In genomic region chr2:20330202-20330601, GRCh38 we compare ENCODE assay signal across 28 cellular contexts. TPM values are rescaled to one million over a fixed set of nuclear protein-coding genes. Genes with fewer than 3 reads are reported as not detected.
DNase-seq lines count a peak whose midpoint lies in the region; ATAC-seq and TF ChIP-seq lines count a peak whose summit lies in the region.
"Had no signal": no experiment of that assay in that cellular context is flagged by ENCODE, and none has a peak within 500 bp of the region (broad histone marks: within the 10 kb centered on the region; RNA-seq: fewer than 3 reads in every experiment).

No MANE protein-coding gene starts in this region.

- H3K36me3 ChIP-seq in endodermal cell (ENCODE audit: control insufficient read depth, insufficient read depth, low read length) = peaks cover 45% of the 10 kb centered on the region
- H3K36me3 ChIP-seq: breast epithelium, colonic mucosa, right atrium auricular region had no signal

- no peak overlapping the region for H3K9ac ChIP-seq in endodermal cell (ENCODE audit: extremely low read depth, low read length, poor library complexity, severe bottlenecking)
- H3K9ac ChIP-seq: parathyroid adenoma had no signal

- peaks cover 90% of the 10 kb centered on the region for H3K36me3 Mint-ChIP-seq in activated T-cell treated with anti-CD3 and anti-CD28 coated beads, Interleukin-2, amount 50 U/mL, for 24 hours (ENCODE audit: low read depth)
- peaks cover 39% of the 10 kb centered on the region for H3K36me3 Mint-ChIP-seq in endodermal cell (ENCODE audit: low read depth)
- H3K36me3 Mint-ChIP-seq in stimulated activated naive B cell treated with anti-CD40 and anti-IgM and Interleukin-4, amounts not matched to agents 10 μg/mL and 1 μg/mL and 100 μg/mL, for 72 hours = peaks cover 28 to 59% of the 10 kb centered on the region in 2 donors

- peaks cover 15% of the 10 kb centered on the region for H3K9me3 ChIP-seq in endodermal cell (ENCODE audit: control insufficient read depth, low read length)
- H3K9me3 ChIP-seq: colonic mucosa, gastrocnemius medialis, left lung had no signal

- H3K9me3 Mint-ChIP-seq in activated T-cell treated with anti-CD3 and anti-CD28 coated beads, Interleukin-2, amount 50 U/mL, for 24 hours = peaks cover 10% of the 10 kb centered on the region
- H3K9me3 Mint-ChIP-seq in endodermal cell = peaks cover 3% of the 10 kb centered on the region
- peaks cover 10 to 11% of the 10 kb centered on the region in 2 donors for H3K9me3 Mint-ChIP-seq in stimulated activated naive B cell treated with anti-CD40 and anti-IgM and Interleukin-4, amounts not matched to agents 10 μg/mL and 1 μg/mL and 100 μg/mL, for 72 hours

- H3K4me1 Mint-ChIP-seq in activated T-cell treated with anti-CD3 and anti-CD28 coated beads, Interleukin-2, amount 50 U/mL, for 24 hours (ENCODE audit: low read depth) = peaks cover 79% of the 10 kb centered on the region
- peaks cover 23% of the 10 kb centered on the region for H3K4me1 Mint-ChIP-seq in endodermal cell
- peaks cover 38 to 87% of the 10 kb centered on the region in 2 donors for H3K4me1 Mint-ChIP-seq in stimulated activated naive B cell treated with anti-CD40 and anti-IgM and Interleukin-4, amounts not matched to agents 10 μg/mL and 1 μg/mL and 100 μg/mL, for 72 hours

- H3K27me3 Mint-ChIP-seq in activated T-cell treated with anti-CD3 and anti-CD28 coated beads, Interleukin-2, amount 50 U/mL, for 24 hours = no peaks in the 10 kb centered on the region
- H3K27me3 Mint-ChIP-seq in endodermal cell (ENCODE audit: insufficient read depth) = no peaks in the 10 kb centered on the region
- no peaks in the 10 kb centered on the region for H3K27me3 Mint-ChIP-seq in stimulated activated naive B cell treated with anti-CD40 and anti-IgM and Interleukin-4, amounts not matched to agents 10 μg/mL and 1 μg/mL and 100 μg/mL, for 72 hours

- H3K27ac ChIP-seq in endodermal cell (ENCODE audit: low read depth, low read length) = no peak overlapping the region
- H3K27ac ChIP-seq: breast epithelium, colonic mucosa, gastrocnemius medialis, left lung, parathyroid adenoma, right atrium auricular region, tibial nerve had no signal

- H3K27me3 ChIP-seq in endodermal cell (ENCODE audit: control insufficient read depth, insufficient read depth, low read length, poor library complexity, severe bottlenecking) = no peaks in the 10 kb centered on the region
- H3K27me3 ChIP-seq: breast epithelium, colonic mucosa, gastrocnemius medialis, left lung, right atrium auricular region, tibial nerve had no signal

- H3K4me1 ChIP-seq in endodermal cell (ENCODE audit: control insufficient read depth, insufficient read depth, low read length) = peaks cover 9% of the 10 kb centered on the region
- H3K4me1 ChIP-seq: breast epithelium, colonic mucosa had no signal

- H3K4me3 Mint-ChIP-seq in activated T-cell treated with anti-CD3 and anti-CD28 coated beads, Interleukin-2, amount 50 U/mL, for 24 hours = no peak overlapping the region
- no peak overlapping the region for H3K4me3 Mint-ChIP-seq in endodermal cell
- peak overlapping the region; percentile 23 to 42 for H3K4me3 Mint-ChIP-seq in stimulated activated naive B cell treated with anti-CD40 and anti-IgM and Interleukin-4, amounts not matched to agents 10 μg/mL and 1 μg/mL and 100 μg/mL, for 72 hours

- 76 to 88% methylated on average over 1 to 3 of the region's 3 CpGs for WGBS in endodermal cell (ENCODE audit: insufficient coverage in 1 of 2, insufficient read length in 1 of 2), 2 experiments

- peak overlapping the region; percentile 23 for H3K27ac Mint-ChIP-seq in activated T-cell treated with anti-CD3 and anti-CD28 coated beads, Interleukin-2, amount 50 U/mL, for 24 hours
- peak overlapping the region; percentile 80 for H3K27ac Mint-ChIP-seq in endodermal cell
- peak overlapping the region; percentile 73 for H3K27ac Mint-ChIP-seq in stimulated activated naive B cell treated with anti-CD40 and anti-IgM and Interleukin-4, amounts not matched to agents 10 μg/mL and 1 μg/mL and 100 μg/mL, for 72 hours

- ATAC-seq in stimulated activated naive B cell treated with anti-CD40 and anti-IgM and Interleukin-4, amounts not matched to agents 10 μg/mL and 1 μg/mL and 100 μg/mL, for 72 hours (replicated peaks) = peak; percentile 71 to 75
- no peak for ATAC-seq in HG03521 (IDR thresholded peaks at IDR 0.05; ENCODE audit: unreplicated experiment)
- no peak for ATAC-seq in HG02870 (IDR thresholded peaks at IDR 0.05; ENCODE audit: unreplicated experiment)
- ATAC-seq: gastrocnemius medialis, left lung had no signal

- TF ChIP-seq CTCF in endodermal cell (conservative IDR thresholded peaks at IDR 0.05) = no peak

- DNase-seq in activated T-cell treated with anti-CD3 and anti-CD28 coated beads, Interleukin-2, amount 50 U/mL, for 24 hours = no peak
- DNase-seq in activated T-cell treated with anti-CD3 and anti-CD28 coated beads, Interleukin-2, amount 50 U/mL, for 1 hour = no peak
- peak; percentile 39 for DNase-seq in NAMALWA (ENCODE audit: low spot score)
- no peak for DNase-seq in endodermal cell
- DNase-seq in stimulated activated naive B cell treated with anti-CD40 and anti-IgM and Interleukin-4, amounts not matched to agents 10 μg/mL and 1 μg/mL and 100 μg/mL, for 72 hours = peak; percentile 23
- no peak for DNase-seq in activated CD4-positive, alpha-beta T cell treated with anti-CD3 and anti-CD28 coated beads for 1 hour
- DNase-seq: activated CD4-positive, CD25-positive, alpha-beta regulatory T cell treated with anti-CD3 and anti-CD28 coated beads, Interleukin-2, amount 50 U/mL, for 72 hours; activated naive CD4-positive, alpha-beta T cell; amniotic stem cell; colonic mucosa; COR-L47; DMS79; gastrocnemius medialis; HCEC 1CT; hippocampal formation; left lung; midbrain; NCI-H1417 treated with DMSO at 0.1 percent for 48 hours; NCI-H2081 treated with DMSO at 0.1 percent for 48 hours; NCI-H774; OCI-M1; stimulated activated CD4-positive, alpha-beta T cell treated with anti-CD3 and anti-CD28 coated beads, Interleukin-4, amount 100 ng/mL, for 24 hours had no signal

- H3K4me3 ChIP-seq in endodermal cell (ENCODE audit: low read length) = no peak overlapping the region
- H3K4me3 ChIP-seq: breast epithelium, colonic mucosa, gastrocnemius medialis, left lung, right atrium auricular region, tibial nerve had no signal

RNA-seq across cellular contexts. Expression of gene PUM2, which starts 20.4 kb away (rescaled TPM):
- total RNA-seq in endodermal cell = 100 to 1,000 TPM; 114 to 126 TPM
- polyA plus RNA-seq in endodermal cell (2013, experiment 1 of 2) = 79.0 TPM
- 74.6 TPM for polyA plus RNA-seq in endodermal cell (2013, experiment 2 of 2)

Comparison
In these comparisons a context has a peak if more than half of its experiments do, and no peak if none do; other contexts are left out.
1. DNase-seq: peak in NAMALWA (single experiment) and stimulated activated naive B cell treated with anti-CD40 and anti-IgM and Interleukin-4, amounts not matched to agents 10 μg/mL and 1 μg/mL and 100 μg/mL, for 72 hours (single experiment); none in activated T-cell treated with anti-CD3 and anti-CD28 coated beads, Interleukin-2, amount 50 U/mL, for 24 hours (single experiment), activated T-cell treated with anti-CD3 and anti-CD28 coated beads, Interleukin-2, amount 50 U/mL, for 1 hour (single experiment), endodermal cell (single experiment) and activated CD4-positive, alpha-beta T cell treated with anti-CD3 and anti-CD28 coated beads for 1 hour (single experiment).
2. H3K27ac Mint-ChIP-seq: peak in every context shown above with its lines; median percentile 80 in endodermal cell; 73 in stimulated activated naive B cell treated with anti-CD40 and anti-IgM and Interleukin-4, amounts not matched to agents 10 μg/mL and 1 μg/mL and 100 μg/mL, for 72 hours; 23 in activated T-cell treated with anti-CD3 and anti-CD28 coated beads, Interleukin-2, amount 50 U/mL, for 24 hours.
3. H3K4me3 Mint-ChIP-seq: peak in stimulated activated naive B cell treated with anti-CD40 and anti-IgM and Interleukin-4, amounts not matched to agents 10 μg/mL and 1 μg/mL and 100 μg/mL, for 72 hours (2 of 2); none in activated T-cell treated with anti-CD3 and anti-CD28 coated beads, Interleukin-2, amount 50 U/mL, for 24 hours (single experiment) and endodermal cell (single experiment).
4. ATAC-seq: peak in stimulated activated naive B cell treated with anti-CD40 and anti-IgM and Interleukin-4, amounts not matched to agents 10 μg/mL and 1 μg/mL and 100 μg/mL, for 72 hours (2 of 2); none in HG03521 (single experiment) and HG02870 (single experiment).